Comparison of ENCODE assay signal across 1 cellular context in the genomic region with DNA sequence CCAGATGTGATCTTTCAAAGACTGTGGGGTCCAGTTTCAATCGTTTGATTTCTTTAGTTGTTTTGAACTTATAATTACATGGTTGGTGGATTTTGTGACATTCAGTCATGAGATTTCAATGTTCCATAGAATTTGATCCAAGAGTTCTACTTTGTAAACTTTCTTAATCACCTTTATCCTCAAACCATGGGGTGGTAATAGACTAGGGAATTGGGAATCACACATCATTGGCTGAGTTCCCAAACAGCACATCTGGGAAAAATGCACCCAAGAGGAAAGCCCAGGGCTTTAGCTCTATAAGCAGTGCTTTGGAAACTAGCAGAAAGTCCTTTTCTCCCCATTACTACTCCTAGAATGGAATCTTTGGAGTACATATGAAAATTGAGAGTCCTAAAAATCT.
TF ChIP-seq lines count a peak whose summit lies in the region.

No MANE protein-coding gene starts in this region.

TF ChIP-seq in GM23338, 12 proteins besides CTCF, POLR2A, EP300 and RAD21 (continued from another document):
- TF ChIP-seq, protein P1, sequence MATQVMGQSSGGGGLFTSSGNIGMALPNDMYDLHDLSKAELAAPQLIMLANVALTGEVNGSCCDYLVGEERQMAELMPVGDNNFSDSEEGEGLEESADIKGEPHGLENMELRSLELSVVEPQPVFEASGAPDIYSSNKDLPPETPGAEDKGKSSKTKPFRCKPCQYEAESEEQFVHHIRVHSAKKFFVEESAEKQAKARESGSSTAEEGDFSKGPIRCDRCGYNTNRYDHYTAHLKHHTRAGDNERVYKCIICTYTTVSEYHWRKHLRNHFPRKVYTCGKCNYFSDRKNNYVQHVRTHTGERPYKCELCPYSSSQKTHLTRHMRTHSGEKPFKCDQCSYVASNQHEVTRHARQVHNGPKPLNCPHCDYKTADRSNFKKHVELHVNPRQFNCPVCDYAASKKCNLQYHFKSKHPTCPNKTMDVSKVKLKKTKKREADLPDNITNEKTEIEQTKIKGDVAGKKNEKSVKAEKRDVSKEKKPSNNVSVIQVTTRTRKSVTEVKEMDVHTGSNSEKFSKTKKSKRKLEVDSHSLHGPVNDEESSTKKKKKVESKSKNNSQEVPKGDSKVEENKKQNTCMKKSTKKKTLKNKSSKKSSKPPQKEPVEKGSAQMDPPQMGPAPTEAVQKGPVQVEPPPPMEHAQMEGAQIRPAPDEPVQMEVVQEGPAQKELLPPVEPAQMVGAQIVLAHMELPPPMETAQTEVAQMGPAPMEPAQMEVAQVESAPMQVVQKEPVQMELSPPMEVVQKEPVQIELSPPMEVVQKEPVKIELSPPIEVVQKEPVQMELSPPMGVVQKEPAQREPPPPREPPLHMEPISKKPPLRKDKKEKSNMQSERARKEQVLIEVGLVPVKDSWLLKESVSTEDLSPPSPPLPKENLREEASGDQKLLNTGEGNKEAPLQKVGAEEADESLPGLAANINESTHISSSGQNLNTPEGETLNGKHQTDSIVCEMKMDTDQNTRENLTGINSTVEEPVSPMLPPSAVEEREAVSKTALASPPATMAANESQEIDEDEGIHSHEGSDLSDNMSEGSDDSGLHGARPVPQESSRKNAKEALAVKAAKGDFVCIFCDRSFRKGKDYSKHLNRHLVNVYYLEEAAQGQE (IDR thresholded peaks at IDR 0.05; ENCODE audit: unreplicated experiment), result no peak
- TF ChIP-seq CREB1 (CRISPR knock-in tag; IDR thresholded peaks at IDR 0.05; ENCODE audit: low read depth), result no peak
- TF ChIP-seq, protein P2, sequence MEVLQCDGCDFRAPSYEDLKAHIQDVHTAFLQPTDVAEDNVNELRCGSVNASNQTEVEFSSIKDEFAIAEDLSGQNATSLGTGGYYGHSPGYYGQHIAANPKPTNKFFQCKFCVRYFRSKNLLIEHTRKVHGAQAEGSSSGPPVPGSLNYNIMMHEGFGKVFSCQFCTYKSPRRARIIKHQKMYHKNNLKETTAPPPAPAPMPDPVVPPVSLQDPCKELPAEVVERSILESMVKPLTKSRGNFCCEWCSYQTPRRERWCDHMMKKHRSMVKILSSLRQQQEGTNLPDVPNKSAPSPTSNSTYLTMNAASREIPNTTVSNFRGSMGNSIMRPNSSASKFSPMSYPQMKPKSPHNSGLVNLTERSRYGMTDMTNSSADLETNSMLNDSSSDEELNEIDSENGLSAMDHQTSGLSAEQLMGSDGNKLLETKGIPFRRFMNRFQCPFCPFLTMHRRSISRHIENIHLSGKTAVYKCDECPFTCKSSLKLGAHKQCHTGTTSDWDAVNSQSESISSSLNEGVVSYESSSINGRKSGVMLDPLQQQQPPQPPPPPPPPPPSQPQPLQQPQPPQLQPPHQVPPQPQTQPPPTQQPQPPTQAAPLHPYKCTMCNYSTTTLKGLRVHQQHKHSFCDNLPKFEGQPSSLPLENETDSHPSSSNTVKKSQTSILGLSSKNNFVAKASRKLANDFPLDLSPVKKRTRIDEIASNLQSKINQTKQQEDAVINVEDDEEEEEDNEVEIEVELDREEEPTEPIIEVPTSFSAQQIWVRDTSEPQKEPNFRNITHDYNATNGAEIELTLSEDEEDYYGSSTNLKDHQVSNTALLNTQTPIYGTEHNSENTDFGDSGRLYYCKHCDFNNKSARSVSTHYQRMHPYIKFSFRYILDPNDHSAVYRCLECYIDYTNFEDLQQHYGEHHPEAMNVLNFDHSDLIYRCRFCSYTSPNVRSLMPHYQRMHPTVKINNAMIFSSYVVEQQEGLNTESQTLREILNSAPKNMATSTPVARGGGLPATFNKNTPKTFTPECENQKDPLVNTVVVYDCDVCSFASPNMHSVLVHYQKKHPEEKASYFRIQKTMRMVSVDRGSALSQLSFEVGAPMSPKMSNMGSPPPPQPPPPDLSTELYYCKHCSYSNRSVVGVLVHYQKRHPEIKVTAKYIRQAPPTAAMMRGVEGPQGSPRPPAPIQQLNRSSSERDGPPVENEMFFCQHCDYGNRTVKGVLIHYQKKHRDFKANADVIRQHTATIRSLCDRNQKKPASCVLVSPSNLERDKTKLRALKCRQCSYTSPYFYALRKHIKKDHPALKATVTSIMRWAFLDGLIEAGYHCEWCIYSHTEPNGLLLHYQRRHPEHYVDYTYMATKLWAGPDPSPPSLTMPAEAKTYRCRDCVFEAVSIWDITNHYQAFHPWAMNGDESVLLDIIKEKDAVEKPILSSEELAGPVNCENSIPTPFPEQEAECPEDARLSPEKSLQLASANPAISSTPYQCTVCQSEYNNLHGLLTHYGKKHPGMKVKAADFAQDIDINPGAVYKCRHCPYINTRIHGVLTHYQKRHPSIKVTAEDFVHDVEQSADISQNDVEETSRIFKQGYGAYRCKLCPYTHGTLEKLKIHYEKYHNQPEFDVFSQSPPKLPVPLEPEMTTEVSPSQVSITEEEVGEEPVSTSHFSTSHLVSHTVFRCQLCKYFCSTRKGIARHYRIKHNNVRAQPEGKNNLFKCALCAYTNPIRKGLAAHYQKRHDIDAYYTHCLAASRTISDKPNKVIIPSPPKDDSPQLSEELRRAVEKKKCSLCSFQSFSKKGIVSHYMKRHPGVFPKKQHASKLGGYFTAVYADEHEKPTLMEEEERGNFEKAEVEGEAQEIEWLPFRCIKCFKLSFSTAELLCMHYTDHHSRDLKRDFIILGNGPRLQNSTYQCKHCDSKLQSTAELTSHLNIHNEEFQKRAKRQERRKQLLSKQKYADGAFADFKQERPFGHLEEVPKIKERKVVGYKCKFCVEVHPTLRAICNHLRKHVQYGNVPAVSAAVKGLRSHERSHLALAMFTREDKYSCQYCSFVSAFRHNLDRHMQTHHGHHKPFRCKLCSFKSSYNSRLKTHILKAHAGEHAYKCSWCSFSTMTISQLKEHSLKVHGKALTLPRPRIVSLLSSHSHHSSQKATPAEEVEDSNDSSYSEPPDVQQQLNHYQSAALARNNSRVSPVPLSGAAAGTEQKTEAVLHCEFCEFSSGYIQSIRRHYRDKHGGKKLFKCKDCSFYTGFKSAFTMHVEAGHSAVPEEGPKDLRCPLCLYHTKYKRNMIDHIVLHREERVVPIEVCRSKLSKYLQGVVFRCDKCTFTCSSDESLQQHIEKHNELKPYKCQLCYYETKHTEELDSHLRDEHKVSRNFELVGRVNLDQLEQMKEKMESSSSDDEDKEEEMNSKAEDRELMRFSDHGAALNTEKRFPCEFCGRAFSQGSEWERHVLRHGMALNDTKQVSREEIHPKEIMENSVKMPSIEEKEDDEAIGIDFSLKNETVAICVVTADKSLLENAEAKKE (CRISPR knock-in tag; IDR thresholded peaks at IDR 0.05), result no peak
- TF ChIP-seq ZNF114 (CRISPR knock-in tag; IDR thresholded peaks at IDR 0.05), result no peak
- no peak for TF ChIP-seq ZNF331 (CRISPR knock-in tag; IDR thresholded peaks at IDR 0.05; ENCODE audit: low read depth)
- no peak for TF ChIP-seq POLR2AphosphoS5 (IDR thresholded peaks at IDR 0.05; ENCODE audit: low read depth)
- no peak for TF ChIP-seq NANOG (IDR thresholded peaks at IDR 0.05; ENCODE audit: borderline replicate concordance)
- no peak for TF ChIP-seq STAT1 (IDR thresholded peaks at IDR 0.05; ENCODE audit: unreplicated experiment)
- no peak for TF ChIP-seq JUNB (IDR thresholded peaks at IDR 0.05; ENCODE audit: unreplicated experiment)
- no peak for TF ChIP-seq EZH2phosphoT487 (IDR thresholded peaks at IDR 0.05; ENCODE audit: unreplicated experiment)
- no peak for TF ChIP-seq EZH2 (IDR thresholded peaks at IDR 0.05; ENCODE audit: low read depth, unreplicated experiment)
